Comparison of ENCODE assay signal across 1 cellular context in genomic region chr1:35202048-35202719, GRCh38.
TF ChIP-seq lines count a peak whose summit lies in the region.

No MANE protein-coding gene starts in this region.

TF ChIP-seq in GM23338, 12 proteins besides CTCF, POLR2A, EP300 and RAD21 (continued from another document):
- no peak for TF ChIP-seq ZNF462 (CRISPR knock-in tag; IDR thresholded peaks at IDR 0.05)
